16 cellular contexts compared by ENCODE assay signal in the genomic region with DNA sequence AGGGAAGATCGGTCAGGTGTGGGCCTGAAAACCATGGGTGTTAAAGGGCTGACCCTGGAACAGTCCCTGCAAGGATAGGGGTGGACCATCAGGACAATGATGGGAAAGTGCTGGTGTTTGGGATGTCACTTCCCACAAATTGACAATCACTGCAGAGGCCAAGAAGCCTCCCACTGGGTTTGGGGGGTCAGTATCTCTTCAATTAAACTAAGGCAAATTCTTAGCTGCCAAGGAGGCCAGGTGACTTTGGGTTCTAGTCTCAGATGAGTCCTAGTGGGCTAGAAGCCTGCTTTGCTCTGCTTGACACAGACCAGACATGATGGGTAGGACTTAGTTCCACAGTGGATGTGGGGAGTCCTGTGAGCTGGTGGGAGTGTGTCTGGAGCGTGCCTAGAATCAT. TPM values are rescaled to one million over a fixed set of nuclear protein-coding genes. Genes with fewer than 3 reads are reported as not detected.
A peak's percentile ranks its signal among the peaks of the same experiment; 100 is the strongest.
DNase-seq lines count a peak whose midpoint lies in the region; ATAC-seq and TF ChIP-seq lines count a peak whose summit lies in the region.
"Had no signal": no experiment of that assay in that cellular context is flagged by ENCODE, and none has a peak within 500 bp of the region (broad histone marks: within the 10 kb centered on the region; RNA-seq: fewer than 3 reads in every experiment).

No MANE protein-coding gene starts in this region.

- intact Hi-C loops in activated T-helper 2 cell treated with anti-CD3 and anti-CD28 coated beads, Interferon-gamma antibody, Interleukin-2, Interleukin-4, amounts not matched to agents 10 μg/mL and 5 μg/mL and 100 μg/mL, durations not matched to agents 14 hours and 24 hours and 36 hours (cut with micrococcal nuclease) = loop anchor here (1.0 to 10.0 kb wide), 5 partner anchors 37 to 839 kb away; a partner anchor contains a TSS
- intact Hi-C loops in sigmoid colon (cut with DNase I) = no loop called here

- TF ChIP-seq CTCF in KMS-11 (conservative IDR thresholded peaks at IDR 0.05; ENCODE audit: low read depth, low read length) (no peak), sigmoid colon (IDR thresholded peaks at IDR 0.05) (no peak)

- H3K4me1 Mint-ChIP-seq in T-helper 2 cell treated with Interferon-gamma antibody and Interleukin-4, amounts not matched to agents 5 μg/mL and 100 μg/mL, for 36 hours (ENCODE audit: low read depth) = peaks cover 72% of the 10 kb centered on the region
- peaks cover 65% of the 10 kb centered on the region for H3K4me1 Mint-ChIP-seq in activated T-helper 2 cell treated with anti-CD3 and anti-CD28 coated beads, Interferon-gamma antibody, Interleukin-2, Interleukin-4, amounts not matched to agents 10 μg/mL and 5 μg/mL and 100 μg/mL, durations not matched to agents 14 hours and 24 hours and 36 hours (ENCODE audit: low read depth)
- H3K4me1 Mint-ChIP-seq in natural killer cell treated with Interleukin-12 subunit alpha and Interleukin-12 subunit beta and Interleukin-15 and Interleukin-18, amount 100 ng/mL, for 72 hours (ENCODE audit: low read depth in 2 of 2) = peaks cover 61 to 64% of the 10 kb centered on the region in 2 donors
- H3K4me1 Mint-ChIP-seq: endodermal cell had no signal

- H3K27ac ChIP-seq in KMS-11 = peak overlapping the region; percentile 81
- H3K27ac ChIP-seq in sigmoid colon = no peak overlapping the region
- H3K27ac ChIP-seq: adrenal gland had no signal

- no peak for DNase-seq in T-helper 2 cell treated with Interferon-gamma antibody and Interleukin-4, amounts not matched to agents 5 μg/mL and 100 μg/mL, for 36 hours (ENCODE audit: low spot score)
- DNase-seq in T-helper 2 cell (no peak), sigmoid colon (no peak), NCI-H1417 treated with DMSO at 0.1 percent for 48 hours (lab: John Stamatoyannopoulos, UW) (no peak), SW 1271 (lab: John Stamatoyannopoulos, UW) (no peak)
- DNase-seq in activated T-helper 2 cell treated with anti-CD3 and anti-CD28 coated beads, Interferon-gamma antibody, Interleukin-2, Interleukin-4, amounts not matched to agents 10 μg/mL and 5 μg/mL and 100 μg/mL, durations not matched to agents 14 hours and 24 hours and 36 hours (ENCODE audit: low spot score) = no peak
- no peak for DNase-seq in natural killer cell treated with Interleukin-12 subunit alpha and Interleukin-12 subunit beta and Interleukin-15 and Interleukin-18, amount 100 ng/mL, for 72 hours (ENCODE audit: low spot score)
- DNase-seq: 8988T, NCI-H2029 treated with DMSO at 0.1 percent for 48 hours had no signal

- H3K4me2 ChIP-seq in KMS-11 = peak overlapping the region; percentile 86

- H3K27me3 Mint-ChIP-seq in T-helper 2 cell treated with Interferon-gamma antibody and Interleukin-4, amounts not matched to agents 5 μg/mL and 100 μg/mL, for 36 hours (ENCODE audit: low read depth) = no peaks in the 10 kb centered on the region
- no peaks in the 10 kb centered on the region for H3K27me3 Mint-ChIP-seq in activated T-helper 2 cell treated with anti-CD3 and anti-CD28 coated beads, Interferon-gamma antibody, Interleukin-2, Interleukin-4, amounts not matched to agents 10 μg/mL and 5 μg/mL and 100 μg/mL, durations not matched to agents 14 hours and 24 hours and 36 hours (ENCODE audit: low read depth)
- no peaks in the 10 kb centered on the region for H3K27me3 Mint-ChIP-seq in natural killer cell treated with Interleukin-12 subunit alpha and Interleukin-12 subunit beta and Interleukin-15 and Interleukin-18, amount 100 ng/mL, for 72 hours

- TF ChIP-seq POLR2A in sigmoid colon (IDR thresholded peaks at IDR 0.05) = no peak

- H3K4me3 Mint-ChIP-seq in T-helper 2 cell treated with Interferon-gamma antibody and Interleukin-4, amounts not matched to agents 5 μg/mL and 100 μg/mL, for 36 hours = peak overlapping the region; percentile 72
- peak overlapping the region; percentile 65 for H3K4me3 Mint-ChIP-seq in activated T-helper 2 cell treated with anti-CD3 and anti-CD28 coated beads, Interferon-gamma antibody, Interleukin-2, Interleukin-4, amounts not matched to agents 10 μg/mL and 5 μg/mL and 100 μg/mL, durations not matched to agents 14 hours and 24 hours and 36 hours (ENCODE audit: low read depth)
- peak overlapping the region; percentile 77 for H3K4me3 Mint-ChIP-seq in natural killer cell treated with Interleukin-12 subunit alpha and Interleukin-12 subunit beta and Interleukin-15 and Interleukin-18, amount 100 ng/mL, for 72 hours
- H3K4me3 Mint-ChIP-seq: endodermal cell had no signal

- no peaks in the 10 kb centered on the region for H3K9me3 ChIP-seq in sigmoid colon
- H3K9me3 ChIP-seq: adrenal gland, tibial nerve had no signal

- no peak overlapping the region for H2AFZ ChIP-seq in KMS-11 (ENCODE audit: low read depth)

- H3K9ac ChIP-seq in KMS-11 = peak overlapping the region; percentile 32; the same call in 1 of the 2 replicates

- no peaks in the 10 kb centered on the region for H4K20me1 ChIP-seq in KMS-11 (ENCODE audit: insufficient read depth)

- H3K9me3 Mint-ChIP-seq in T-helper 2 cell treated with Interferon-gamma antibody and Interleukin-4, amounts not matched to agents 5 μg/mL and 100 μg/mL, for 36 hours = peaks cover 6% of the 10 kb centered on the region
- H3K9me3 Mint-ChIP-seq in activated T-helper 2 cell treated with anti-CD3 and anti-CD28 coated beads, Interferon-gamma antibody, Interleukin-2, Interleukin-4, amounts not matched to agents 10 μg/mL and 5 μg/mL and 100 μg/mL, durations not matched to agents 14 hours and 24 hours and 36 hours = peaks cover 6% of the 10 kb centered on the region
- H3K9me3 Mint-ChIP-seq in natural killer cell treated with Interleukin-12 subunit alpha and Interleukin-12 subunit beta and Interleukin-15 and Interleukin-18, amount 100 ng/mL, for 72 hours = peaks cover 9% of the 10 kb centered on the region
- H3K9me3 Mint-ChIP-seq: endodermal cell had no signal

- WGBS in sigmoid colon, 2 donors = 85 to 93% methylated on average over 2 of the region's 2 CpGs

- H3K36me3 Mint-ChIP-seq in T-helper 2 cell treated with Interferon-gamma antibody and Interleukin-4, amounts not matched to agents 5 μg/mL and 100 μg/mL, for 36 hours (ENCODE audit: low read depth) = peaks cover 14% of the 10 kb centered on the region
- H3K36me3 Mint-ChIP-seq in activated T-helper 2 cell treated with anti-CD3 and anti-CD28 coated beads, Interferon-gamma antibody, Interleukin-2, Interleukin-4, amounts not matched to agents 10 μg/mL and 5 μg/mL and 100 μg/mL, durations not matched to agents 14 hours and 24 hours and 36 hours (ENCODE audit: low read depth) = peaks cover 5% of the 10 kb centered on the region
- peaks cover 12% of the 10 kb centered on the region for H3K36me3 Mint-ChIP-seq in natural killer cell treated with Interleukin-12 subunit alpha and Interleukin-12 subunit beta and Interleukin-15 and Interleukin-18, amount 100 ng/mL, for 72 hours

- no peak for TF ChIP-seq EP300 in sigmoid colon (IDR thresholded peaks at IDR 0.05)

- no peak for ATAC-seq in natural killer cell treated with Interleukin-12 subunit alpha and Interleukin-12 subunit beta and Interleukin-15 and Interleukin-18, amount 100 ng/mL, for 72 hours
- ATAC-seq: PC-3 had no signal

- H3K4me3 ChIP-seq in KMS-11 (IDR thresholded peaks at IDR 0.05; ENCODE audit: insufficient read depth, low read depth, low read length) = no peak overlapping the region
- no peak overlapping the region for H3K4me3 ChIP-seq in sigmoid colon
- H3K4me3 ChIP-seq: adrenal gland, tibial nerve had no signal

- H3K36me3 ChIP-seq in KMS-11 (ENCODE audit: insufficient read depth) (no peaks in the 10 kb centered on the region), sigmoid colon (no peaks in the 10 kb centered on the region)
- H3K36me3 ChIP-seq: adrenal gland, tibial nerve had no signal

- peak overlapping the region; percentile 87 for H3K27ac Mint-ChIP-seq in T-helper 2 cell treated with Interferon-gamma antibody and Interleukin-4, amounts not matched to agents 5 μg/mL and 100 μg/mL, for 36 hours
- H3K27ac Mint-ChIP-seq in activated T-helper 2 cell treated with anti-CD3 and anti-CD28 coated beads, Interferon-gamma antibody, Interleukin-2, Interleukin-4, amounts not matched to agents 10 μg/mL and 5 μg/mL and 100 μg/mL, durations not matched to agents 14 hours and 24 hours and 36 hours = peak overlapping the region; percentile 91
- H3K27ac Mint-ChIP-seq in natural killer cell treated with Interleukin-12 subunit alpha and Interleukin-12 subunit beta and Interleukin-15 and Interleukin-18, amount 100 ng/mL, for 72 hours = no peak overlapping the region
- H3K27ac Mint-ChIP-seq: endodermal cell had no signal

- H3K4me1 ChIP-seq in KMS-11 (ENCODE audit: low read depth, poor library complexity, severe bottlenecking) (peaks cover 98% of the 10 kb centered on the region), sigmoid colon (peaks cover 0 to 16% (median 15%) of the 10 kb centered on the region in 4 donors)
- H3K4me1 ChIP-seq: adrenal gland had no signal

- H3K27me3 ChIP-seq in KMS-11 (ENCODE audit: insufficient read depth, low read depth) (no peaks in the 10 kb centered on the region), sigmoid colon (peaks cover 0 to 6% (median 0%) of the 10 kb centered on the region in 3 donors)
- H3K27me3 ChIP-seq: tibial nerve had no signal

- no peaks in the 10 kb centered on the region for H3K79me2 ChIP-seq in KMS-11 (ENCODE audit: insufficient read depth, low read depth)

RNA-seq across cellular contexts. Expression of a gene that starts 29.3 kb away (rescaled TPM):
- total RNA-seq in activated T-helper 2 cell treated with anti-CD3 and anti-CD28 coated beads, Interferon-gamma antibody, Interleukin-2, Interleukin-4, amounts not matched to agents 10 μg/mL and 5 μg/mL and 100 μg/mL, durations not matched to agents 14 hours and 24 hours and 36 hours = 0.16 and 0.21 TPM in 2 replicates
- under 1 TPM; 0.62 to 0.92 TPM for total RNA-seq in natural killer cell treated with Interleukin-12 subunit alpha and Interleukin-12 subunit beta and Interleukin-15 and Interleukin-18, amount 100 ng/mL, for 72 hours
- 1 to 10 TPM in 3 of 4 donors, under 1 TPM in 1; 0.82 to 5.8 (median 2.2) TPM for total RNA-seq in sigmoid colon
- polyA plus RNA-seq in sigmoid colon = under 1 TPM in 2 of 3 donors, not detected in 1; under 0.01 to 0.69 TPM
- total RNA-seq: kidney epithelial cell, PC-3 had no signal

RNA-seq across cellular contexts. Expression of a gene that starts 39.3 kb away (rescaled TPM):
- total RNA-seq in activated T-helper 2 cell treated with anti-CD3 and anti-CD28 coated beads, Interferon-gamma antibody, Interleukin-2, Interleukin-4, amounts not matched to agents 10 μg/mL and 5 μg/mL and 100 μg/mL, durations not matched to agents 14 hours and 24 hours and 36 hours = 24.0 and 24.4 TPM in 2 replicates
- 100 to 1,000 TPM in 1 of 2 donors, 10 to 100 TPM in 1; 65.7 to 105 TPM for total RNA-seq in natural killer cell treated with Interleukin-12 subunit alpha and Interleukin-12 subunit beta and Interleukin-15 and Interleukin-18, amount 100 ng/mL, for 72 hours
- 1 to 10 TPM in 1 of 4 donors, under 1 TPM in 2, not detected in 1; 0.71 to 1.8 (median 0.82) TPM for total RNA-seq in sigmoid colon
- polyA plus RNA-seq in sigmoid colon = 1 to 10 TPM in 1 of 3 donors, not detected in 2; 4.3 TPM
- total RNA-seq: PC-3, SK-MEL-5 had no signal

Comparison
In these comparisons a context has a peak if more than half of its experiments do, and no peak if none do; other contexts are left out.
1. H3K27ac Mint-ChIP-seq: peak in T-helper 2 cell treated with Interferon-gamma antibody and Interleukin-4, amounts not matched to agents 5 μg/mL and 100 μg/mL, for 36 hours (single experiment) and activated T-helper 2 cell treated with anti-CD3 and anti-CD28 coated beads, Interferon-gamma antibody, Interleukin-2, Interleukin-4, amounts not matched to agents 10 μg/mL and 5 μg/mL and 100 μg/mL, durations not matched to agents 14 hours and 24 hours and 36 hours (single experiment); none in natural killer cell treated with Interleukin-12 subunit alpha and Interleukin-12 subunit beta and Interleukin-15 and Interleukin-18, amount 100 ng/mL, for 72 hours (0 of 2).
2. Peak in every context shown above with its lines, with median percentiles within 50 percentile points of each other: H3K4me3 Mint-ChIP-seq.